In the genomic region with DNA sequence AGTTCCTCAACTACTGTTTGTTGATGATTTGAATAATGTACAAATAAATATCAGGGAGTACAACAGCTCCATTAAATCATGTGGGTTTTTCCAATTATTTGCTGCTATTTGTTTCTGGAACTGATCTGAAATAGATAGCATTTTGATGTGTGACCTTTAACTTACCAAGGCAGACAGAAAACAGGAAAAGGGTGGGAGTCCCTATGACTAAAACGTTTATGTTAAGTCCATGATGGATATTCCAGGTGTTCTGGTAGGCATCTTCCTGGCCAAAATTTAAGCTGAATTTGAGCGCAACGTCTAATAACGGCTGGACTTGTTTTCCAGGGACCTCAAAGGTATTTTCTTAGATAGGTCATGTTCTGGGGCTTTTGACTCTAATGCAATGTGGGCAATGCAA, we compare ENCODE assay signal across 15 cellular contexts.
"Had no signal": no experiment of that assay in that cellular context is flagged by ENCODE, and none has a peak within 500 bp of the region (broad histone marks: within the 10 kb centered on the region; RNA-seq: fewer than 3 reads in every experiment).

No MANE protein-coding gene starts in this region.

- H3K27ac Mint-ChIP-seq: activated naive CD4-positive, alpha-beta T cell treated with anti-CD3 and anti-CD28 coated beads, Interleukin-2, amount 10 ng/mL, durations not matched to agents 7 days and 5 days; WTC11 had no signal

- H3K9me3 Mint-ChIP-seq: stimulated activated naive CD8-positive, alpha-beta T cell treated with anti-CD3 and anti-CD28 coated beads, Interleukin-15, amount 100 ng/mL, for 72 hours had no signal

- ATAC-seq: left cardiac atrium; mucosa of descending colon; stimulated activated naive CD8-positive, alpha-beta T cell treated with anti-CD3 and anti-CD28 coated beads, Interleukin-15, amount 100 ng/mL, for 72 hours; WTC11 had no signal

- DNase-seq: activated CD4-positive, alpha-beta T cell treated with anti-CD3 and anti-CD28 coated beads, Interleukin-2, amount 10 ng/mL, durations not matched to agents 7 days and 5 days; activated naive CD4-positive, alpha-beta T cell treated with anti-CD3 and anti-CD28 coated beads, Interleukin-2, amount 10 ng/mL, durations not matched to agents 7 days and 5 days; brain microvascular endothelial cell; cerebellar nuclear complex; dermis blood vessel endothelial cell; hypothalamus; left cardiac atrium; mammary epithelial cell; mucosa of descending colon; stimulated activated CD4-positive, alpha-beta T cell treated with anti-CD3 and anti-CD28 coated beads, Interleukin-12 subunit alpha, Interleukin-12 subunit beta, amount 100 ng/mL, for 4 hours; stimulated activated naive CD8-positive, alpha-beta T cell treated with anti-CD3 and anti-CD28 coated beads, Interleukin-15, amount 100 ng/mL, for 72 hours; uterus had no signal

- H3K27me3 Mint-ChIP-seq: activated CD4-positive, alpha-beta T cell treated with anti-CD3 and anti-CD28 coated beads, Interleukin-2, amount 10 ng/mL, durations not matched to agents 7 days and 5 days; activated naive CD4-positive, alpha-beta T cell treated with anti-CD3 and anti-CD28 coated beads, Interleukin-2, amount 10 ng/mL, durations not matched to agents 7 days and 5 days; stimulated activated naive CD8-positive, alpha-beta T cell treated with anti-CD3 and anti-CD28 coated beads, Interleukin-15, amount 100 ng/mL, for 72 hours had no signal

- H3K9me3 ChIP-seq: mucosa of descending colon, thoracic aorta, uterus had no signal

- H3K27me3 ChIP-seq: brain microvascular endothelial cell, uterus had no signal

- H3K27ac ChIP-seq: brain microvascular endothelial cell, SK-N-MC, thoracic aorta, uterus had no signal

- H3K4me1 ChIP-seq: uterus had no signal

- H3K4me3 ChIP-seq: mucosa of descending colon, SK-N-MC, thoracic aorta, uterus had no signal

- H3K4me3 Mint-ChIP-seq: activated CD4-positive, alpha-beta T cell treated with anti-CD3 and anti-CD28 coated beads, Interleukin-2, amount 10 ng/mL, durations not matched to agents 7 days and 5 days; activated naive CD4-positive, alpha-beta T cell treated with anti-CD3 and anti-CD28 coated beads, Interleukin-2, amount 10 ng/mL, durations not matched to agents 7 days and 5 days; stimulated activated naive CD8-positive, alpha-beta T cell treated with anti-CD3 and anti-CD28 coated beads, Interleukin-15, amount 100 ng/mL, for 72 hours; WTC11 had no signal

- H3K36me3 ChIP-seq: brain microvascular endothelial cell, thoracic aorta, uterus had no signal
